22 cellular contexts compared by ENCODE assay signal in genomic region chr9:81414836-81415235, GRCh38.
DNase-seq lines count a peak whose midpoint lies in the region; ATAC-seq and TF ChIP-seq lines count a peak whose summit lies in the region.
"Had no signal": no experiment of that assay in that cellular context is flagged by ENCODE, and none has a peak within 500 bp of the region (broad histone marks: within the 10 kb centered on the region; RNA-seq: fewer than 3 reads in every experiment).

No MANE protein-coding gene starts in this region.

- TF ChIP-seq CTCF in IMR-90 (conservative IDR thresholded peaks at IDR 0.05; ENCODE audit: low read depth, low read length) (no peak), choroid plexus epithelial cell (conservative IDR thresholded peaks at IDR 0.05; ENCODE audit: low read depth, low read length) (no peak), GM10248 (IDR thresholded peaks at IDR 0.05; ENCODE audit: control extremely low read depth, extremely low read depth, low read depth, missing control alignments) (no peak), psoas muscle (IDR thresholded peaks at IDR 0.05) (no peak)

- H3K9me3 ChIP-seq in IMR-90 (ENCODE audit: control insufficient read depth, insufficient read depth, low read length) (peaks cover 2% of the 10 kb centered on the region; the same call in 1 of the 2 replicates), mesenchymal stem cell (ENCODE audit: control insufficient read depth, low read length) (peaks cover 17% of the 10 kb centered on the region), psoas muscle (no peaks in the 10 kb centered on the region)
- H3K9me3 ChIP-seq: BE2C had no signal

- no peak overlapping the region for H2AK5ac ChIP-seq in IMR-90 (ENCODE audit: low read depth, low read length)
- H2AK5ac ChIP-seq in mesenchymal stem cell (ENCODE audit: low read length, severe bottlenecking), result no peak overlapping the region

- no peak overlapping the region for H3K27ac Mint-ChIP-seq in activated naive CD4-positive, alpha-beta T cell treated with anti-CD3 and anti-CD28 coated beads for 36 hours
- H3K27ac Mint-ChIP-seq: CD14-positive monocyte had no signal

- H3K27ac ChIP-seq in IMR-90 (ENCODE audit: insufficient read depth, low read length), result no peak overlapping the region
- H3K27ac ChIP-seq in mesenchymal stem cell (ENCODE audit: low read length, poor library complexity, severe bottlenecking), result no peak overlapping the region
- H3K27ac ChIP-seq in psoas muscle, result no peak overlapping the region
- H3K27ac ChIP-seq: A549; BLaER1 treated with 17β-estradiol and CSF1 and Interleukin-3, amounts not matched to agents 10 nM and 100 nM; GM23248 had no signal

- intact Hi-C loops in IMR-90 (cut with micrococcal nuclease), result no loop called here
- intact Hi-C loops in psoas muscle (cut with DNase I), result loop anchor here in 1 of 2 donors (5.0 kb wide), 3 partner anchors 43 to 272 kb away; partner anchors contain the start of gene TLE1
- intact Hi-C loops in activated naive CD4-positive, alpha-beta T cell treated with anti-CD3 and anti-CD28 coated beads for 36 hours (cut with micrococcal nuclease), result no loop called here

- no peak overlapping the region for H2BK15ac ChIP-seq in IMR-90 (ENCODE audit: low read depth, low read length)
- H2BK15ac ChIP-seq in mesenchymal stem cell (ENCODE audit: low read depth, poor library complexity, severe bottlenecking), result no peak overlapping the region

- H3K4me2 ChIP-seq in IMR-90 (ENCODE audit: low read depth, low read length), result no peak overlapping the region
- no peak overlapping the region for H3K4me2 ChIP-seq in mesenchymal stem cell (ENCODE audit: low read length, poor library complexity, severe bottlenecking)
- H3K4me2 ChIP-seq: A549 had no signal

- H2BK20ac ChIP-seq in IMR-90 (ENCODE audit: low read depth, low read length), result no peak overlapping the region

- H2AFZ ChIP-seq in IMR-90 (replicated peaks; ENCODE audit: low read length, poor library complexity) (no peak overlapping the region), mesenchymal stem cell (ENCODE audit: low read depth, low read length) (no peak overlapping the region)
- H2AFZ ChIP-seq: GM23248 had no signal

- no peak overlapping the region for H3K4ac ChIP-seq in IMR-90 (ENCODE audit: low read depth, low read length)
- no peak overlapping the region for H3K4ac ChIP-seq in mesenchymal stem cell (ENCODE audit: low read depth in 1 of 2, low read length in 2 of 2)

- no peak overlapping the region for H2BK12ac ChIP-seq in mesenchymal stem cell (ENCODE audit: low read length in 2 of 2)

- H3K4me1 ChIP-seq in IMR-90 (ENCODE audit: control insufficient read depth, insufficient read depth, low read length), result peaks cover 5% of the 10 kb centered on the region
- no peaks in the 10 kb centered on the region for H3K4me1 ChIP-seq in mesenchymal stem cell (ENCODE audit: control insufficient read depth, insufficient read depth, low read depth, low read length)
- H3K4me1 ChIP-seq in psoas muscle, result peaks cover 26% of the 10 kb centered on the region

- H3K79me1 ChIP-seq in IMR-90 (ENCODE audit: low read depth in 1 of 2, low read length in 2 of 2), result no peaks in the 10 kb centered on the region
- H3K79me1 ChIP-seq in mesenchymal stem cell (replicated peaks; ENCODE audit: low read length, poor library complexity, severe bottlenecking), result no peaks in the 10 kb centered on the region

- dilution Hi-C loops in IMR-90 (cut with HindIII; ENCODE audit: low sequenced_read_pairs, unreplicated experiment), result no loop called here

- CTCF ChIA-PET in IMR-90 (lab: Yijun Ruan, JAX), result no interaction called here
- CTCF ChIA-PET in GM10248 (lab: Yijun Ruan, JAX), result no interaction called here
- CTCF ChIA-PET in activated naive CD4-positive, alpha-beta T cell treated with anti-CD3 and anti-CD28 coated beads for 36 hours (lab: Charles Lee), result no interaction called here

- no TSS peak for BruUV-seq in IMR-90 (replicated peaks; lab: Mats Ljungman, UMichigan)

- no CpG with 5 or more reads among the region's 1 CpG for WGBS in IMR-90 (ENCODE audit: extremely low coverage in 2 of 2, insufficient read length in 1 of 2), 2 experiments
- WGBS in mesenchymal stem cell, result no CpG with 5 or more reads among the region's 1 CpG
- 87 to 94% (median 92%) methylated on average over 1 of the region's 1 CpG for WGBS in psoas muscle, 3 donors

- no peak overlapping the region for H3K4me3 ChIP-seq in IMR-90 (ENCODE audit: insufficient read depth, low read depth, low read length)
- no peak overlapping the region for H3K4me3 ChIP-seq in choroid plexus epithelial cell (ENCODE audit: low read depth, low read length)
- no peak overlapping the region for H3K4me3 ChIP-seq in mesenchymal stem cell (ENCODE audit: insufficient read depth in 1 of 2, low read depth in 1 of 2, low read length in 2 of 2)
- no peak overlapping the region for H3K4me3 ChIP-seq in psoas muscle
- H3K4me3 ChIP-seq: A549; BLaER1 treated with 17β-estradiol and CSF1 and Interleukin-3, amounts not matched to agents 10 nM and 100 nM; GM12878; GM23248 had no signal

- H4K8ac ChIP-seq in IMR-90 (ENCODE audit: low read depth in 2 of 2, low read length in 2 of 2), result no peak overlapping the region
- no peak overlapping the region for H4K8ac ChIP-seq in mesenchymal stem cell (ENCODE audit: low read length)

- TF ChIP-seq POLR2A in IMR-90 (IDR thresholded peaks at IDR 0.05; ENCODE audit: low read depth, low read length), result no peak

- no peaks in the 10 kb centered on the region for H3K4me1 Mint-ChIP-seq in activated naive CD4-positive, alpha-beta T cell treated with anti-CD3 and anti-CD28 coated beads for 36 hours (ENCODE audit: low read depth)
- H3K4me1 Mint-ChIP-seq: CD4-positive, alpha-beta memory T cell had no signal

- no peak overlapping the region for H3K14ac ChIP-seq in IMR-90 (replicated peaks; ENCODE audit: low read depth, low read length)
- H3K14ac ChIP-seq in mesenchymal stem cell (ENCODE audit: low read length in 2 of 2), result no peak overlapping the region

- POLR2A ChIA-PET in IMR-90 (lab: Charles Lee; ENCODE audit: unreplicated experiment), result no interaction called here
- POLR2A ChIA-PET in GM10248 (lab: Yijun Ruan, JAX), result no interaction called here

- no peaks in the 10 kb centered on the region for H4K20me1 ChIP-seq in IMR-90 (ENCODE audit: insufficient read depth, low read length)
- H4K20me1 ChIP-seq: BLaER1 treated with 17β-estradiol and CSF1 and Interleukin-3, amounts not matched to agents 10 nM and 100 nM had no signal

- H3K36me3 Mint-ChIP-seq in activated naive CD4-positive, alpha-beta T cell treated with anti-CD3 and anti-CD28 coated beads for 36 hours (ENCODE audit: low read depth), result no peaks in the 10 kb centered on the region
- H3K36me3 Mint-ChIP-seq: CD14-positive monocyte; CD4-positive, alpha-beta memory T cell had no signal

- in situ Hi-C loops in IMR-90 (cut with MboI; ENCODE audit: low sequenced_read_pairs), result no loop called here

- ATAC-seq in IMR-90 (ENCODE audit: low read depth), result no peak
- no peak for ATAC-seq in psoas muscle
- ATAC-seq: A549, GM12878 had no signal

- H3K36me3 ChIP-seq in IMR-90 (ENCODE audit: control insufficient read depth, insufficient read depth, low read length), result no peaks in the 10 kb centered on the region
- H3K36me3 ChIP-seq in mesenchymal stem cell (ENCODE audit: control insufficient read depth in 1 of 2, insufficient read depth in 2 of 2, low read depth in 1 of 2, low read length in 2 of 2), result no peaks in the 10 kb centered on the region
- no peaks in the 10 kb centered on the region for H3K36me3 ChIP-seq in psoas muscle (ENCODE audit: insufficient read depth in 1 of 2, low read depth in 1 of 2)
- H3K36me3 ChIP-seq: BE2C; BLaER1 treated with 17β-estradiol and CSF1 and Interleukin-3, amounts not matched to agents 10 nM and 100 nM had no signal

- H3K27me3 ChIP-seq in IMR-90 (ENCODE audit: control insufficient read depth, insufficient read depth, low read length) (no peaks in the 10 kb centered on the region), mesenchymal stem cell (ENCODE audit: control insufficient read depth in 1 of 2, insufficient read depth in 1 of 2, low read length in 2 of 2) (no peaks in the 10 kb centered on the region), psoas muscle (ENCODE audit: insufficient read depth in 3 of 3, low read length in 2 of 3) (no peaks in the 10 kb centered on the region)
- H3K27me3 ChIP-seq: BE2C; BLaER1 treated with 17β-estradiol and CSF1 and Interleukin-3, amounts not matched to agents 10 nM and 100 nM had no signal

- no peak overlapping the region for H2AK9ac ChIP-seq in IMR-90 (replicated peaks; ENCODE audit: low read depth, low read length, poor library complexity)

- H4K91ac ChIP-seq in IMR-90 (ENCODE audit: insufficient read depth, low read depth, low read length), result no peak overlapping the region
- H4K91ac ChIP-seq in mesenchymal stem cell (ENCODE audit: low read length), result no peak overlapping the region

- no peak overlapping the region for H2BK120ac ChIP-seq in IMR-90 (ENCODE audit: low read depth, low read length)
- H2BK120ac ChIP-seq in mesenchymal stem cell (ENCODE audit: low read depth, low read length), result no peak overlapping the region

- DNase-seq in IMR-90 (no peak), choroid plexus epithelial cell (ENCODE audit: low read depth) (peak; percentile 26), mesenchymal stem cell (peak; percentile 15), GM10248 (ENCODE audit: extremely low spot score) (no peak), psoas muscle (no peak)
- DNase-seq in activated naive CD4-positive, alpha-beta T cell treated with anti-CD3 and anti-CD28 coated beads for 36 hours, result no peak
- DNase-seq: 8988T; ACHN; AML-193; BE2C; Calu3; CD4-positive, alpha-beta memory T cell; COR-L47; DMS53; DND-41; GM23248; H7; HCEC 1CT had no signal

- no peak for TF ChIP-seq RAD21 in IMR-90 (IDR thresholded peaks at IDR 0.05; ENCODE audit: low read length)

- no peaks in the 10 kb centered on the region for H3K27me3 Mint-ChIP-seq in activated naive CD4-positive, alpha-beta T cell treated with anti-CD3 and anti-CD28 coated beads for 36 hours (ENCODE audit: low read depth)
- H3K27me3 Mint-ChIP-seq: CD4-positive, alpha-beta memory T cell had no signal

- peaks cover 3% of the 10 kb centered on the region for H3K9me3 Mint-ChIP-seq in activated naive CD4-positive, alpha-beta T cell treated with anti-CD3 and anti-CD28 coated beads for 36 hours

- H3K4me3 Mint-ChIP-seq in activated naive CD4-positive, alpha-beta T cell treated with anti-CD3 and anti-CD28 coated beads for 36 hours, result no peak overlapping the region
- H3K4me3 Mint-ChIP-seq: CD14-positive monocyte; CD4-positive, alpha-beta memory T cell had no signal

- no peak overlapping the region for H2BK5ac ChIP-seq in IMR-90 (ENCODE audit: low read depth, low read length, poor library complexity, severe bottlenecking)
- no peak overlapping the region for H2BK5ac ChIP-seq in mesenchymal stem cell (ENCODE audit: low read depth, low read length, poor library complexity, severe bottlenecking)

- no peak overlapping the region for H4K5ac ChIP-seq in IMR-90 (ENCODE audit: low read depth, low read length)

- no peaks in the 10 kb centered on the region for H3K9me1 ChIP-seq in IMR-90 (ENCODE audit: insufficient read depth, low read length)

- no peak overlapping the region for H3K56ac ChIP-seq in IMR-90 (ENCODE audit: extremely low read depth, insufficient read depth, low read length)

- no peak overlapping the region for H3K23ac ChIP-seq in IMR-90 (ENCODE audit: low read depth, low read length)
- H3K23ac ChIP-seq in mesenchymal stem cell (ENCODE audit: low read length in 2 of 2), result no peak overlapping the region

- H3K18ac ChIP-seq in IMR-90 (ENCODE audit: low read depth, low read length), result no peak overlapping the region
- no peak overlapping the region for H3K18ac ChIP-seq in mesenchymal stem cell (ENCODE audit: low read depth in 1 of 2, low read length in 2 of 2)

- H3K9ac ChIP-seq in IMR-90 (ENCODE audit: low read depth, low read length), result no peak overlapping the region
- H3K9ac ChIP-seq in mesenchymal stem cell (ENCODE audit: low read length), result no peak overlapping the region
- H3K9ac ChIP-seq: BLaER1 treated with 17β-estradiol and CSF1 and Interleukin-3, amounts not matched to agents 10 nM and 100 nM; GM23248 had no signal

Comparison
In these comparisons a context has a peak if more than half of its experiments do, and no peak if none do; other contexts are left out.
1. DNase-seq: peak in choroid plexus epithelial cell (single experiment) and mesenchymal stem cell (single experiment); none in IMR-90 (single experiment), GM10248 (single experiment), psoas muscle (0 of 2) and activated naive CD4-positive, alpha-beta T cell treated with anti-CD3 and anti-CD28 coated beads for 36 hours (single experiment).